18 cellular contexts compared by ENCODE assay signal in genomic region chr2:28618221-28619141, GRCh38.
DNase-seq lines count a peak whose midpoint lies in the region; ATAC-seq and TF ChIP-seq lines count a peak whose summit lies in the region.
"Had no signal": no experiment of that assay in that cellular context is flagged by ENCODE, and none has a peak within 500 bp of the region (broad histone marks: within the 10 kb centered on the region; RNA-seq: fewer than 3 reads in every experiment).

No MANE protein-coding gene starts in this region.

- H3K14ac ChIP-seq in H9 (ENCODE audit: insufficient read depth, low read length), result no peak overlapping the region

- no peak for ATAC-seq in CD4-positive, CD25-positive, alpha-beta regulatory T cell (ENCODE audit: low read depth in 2 of 2)
- ATAC-seq in central memory CD8-positive, alpha-beta T cell (replicated peaks; ENCODE audit: extremely low read depth, poor library complexity, severe bottlenecking), result no peak
- ATAC-seq in naive thymus-derived CD8-positive, alpha-beta T cell, result no peak
- ATAC-seq: K562, Panc1 had no signal

- no peaks in the 10 kb centered on the region for H3K36me3 ChIP-seq in CD4-positive, CD25-positive, alpha-beta regulatory T cell (ENCODE audit: control insufficient read depth, insufficient read depth, low read length)
- H3K36me3 ChIP-seq: brain microvascular endothelial cell, vagina had no signal

- H2AFZ ChIP-seq in H9 (ENCODE audit: low read length), result no peak overlapping the region

- H3K79me2 ChIP-seq in H9 (ENCODE audit: insufficient read depth, low read length), result no peaks in the 10 kb centered on the region

- H3K4me1 ChIP-seq in CD4-positive, CD25-positive, alpha-beta regulatory T cell (ENCODE audit: control insufficient read depth, insufficient read depth, low read length, poor library complexity, severe bottlenecking), result peaks cover 73% of the 10 kb centered on the region
- peaks cover 3% of the 10 kb centered on the region; the same call in 1 of the 2 replicates for H3K4me1 ChIP-seq in H9 (ENCODE audit: insufficient read depth, low read length)

- H2BK120ac ChIP-seq in H9 (ENCODE audit: low read depth, low read length, poor library complexity, severe bottlenecking), result no peak overlapping the region

- H3K27ac Mint-ChIP-seq in CD4-positive, CD25-positive, alpha-beta regulatory T cell, result peak overlapping the region; percentile 87 to 100 (median 100)
- H3K27ac Mint-ChIP-seq in H9, result peak overlapping the region in 2 of 3 experiments; percentile 30 to 60; a peak in 2 of 7 replicates
- H3K27ac Mint-ChIP-seq in central memory CD8-positive, alpha-beta T cell (ENCODE audit: low read depth), result peak overlapping the region; percentile 98
- peak overlapping the region; percentile 91 to 100 (median 98) for H3K27ac Mint-ChIP-seq in naive thymus-derived CD8-positive, alpha-beta T cell

- H3K4me1 Mint-ChIP-seq in CD4-positive, CD25-positive, alpha-beta regulatory T cell, result peaks cover 8 to 61% (median 37%) of the 10 kb centered on the region in 4 donors
- H3K4me1 Mint-ChIP-seq in H9, result peaks cover 23 to 25% of the 10 kb centered on the region in 2 experiments
- H3K4me1 Mint-ChIP-seq in central memory CD8-positive, alpha-beta T cell, result peaks cover 34% of the 10 kb centered on the region
- H3K4me1 Mint-ChIP-seq in naive thymus-derived CD8-positive, alpha-beta T cell, result peaks cover 38 to 66% (median 62%) of the 10 kb centered on the region in 4 donors

- no peaks in the 10 kb centered on the region for H4K20me1 ChIP-seq in H9 (ENCODE audit: control insufficient read depth, insufficient read depth, insufficient read length)

- no peaks in the 10 kb centered on the region for H3K9me3 Mint-ChIP-seq in CD4-positive, CD25-positive, alpha-beta regulatory T cell
- H3K9me3 Mint-ChIP-seq in H9, result no peaks in the 10 kb centered on the region
- H3K9me3 Mint-ChIP-seq in central memory CD8-positive, alpha-beta T cell, result no peaks in the 10 kb centered on the region
- no peaks in the 10 kb centered on the region for H3K9me3 Mint-ChIP-seq in naive thymus-derived CD8-positive, alpha-beta T cell

- no peak overlapping the region for H3K18ac ChIP-seq in H9 (ENCODE audit: insufficient read length, low read depth, low read length)

- no peak overlapping the region for H2AK5ac ChIP-seq in H9 (ENCODE audit: insufficient read length, low read length)

- no peak overlapping the region for H3K4me3 ChIP-seq in CD4-positive, CD25-positive, alpha-beta regulatory T cell (ENCODE audit: low read depth, low read length)
- H3K4me3 ChIP-seq: K562, vagina had no signal

- no peak overlapping the region for H4K5ac ChIP-seq in H9 (ENCODE audit: insufficient read length, low read depth, low read length)

- H3K56ac ChIP-seq in H9 (ENCODE audit: insufficient read length, low read depth, low read length), result no peak overlapping the region

- no peak overlapping the region for H2BK15ac ChIP-seq in H9 (ENCODE audit: low read depth, low read length)

- DNase-seq in CD4-positive, CD25-positive, alpha-beta regulatory T cell, result no peak
- DNase-seq in H9, result no peak
- no peak for DNase-seq in central memory CD8-positive, alpha-beta T cell (ENCODE audit: low spot score in 2 of 2)
- peak in 1 of 10 donors; percentile 27 for DNase-seq in naive thymus-derived CD8-positive, alpha-beta T cell
- DNase-seq in GM03348 (ENCODE audit: low spot score), result no peak
- no peak for DNase-seq in stimulated activated CD4-positive, alpha-beta T cell treated with anti-CD3 and anti-CD28 coated beads, Interleukin-2, amount 100 ng/mL, for 24 hours
- no peak for DNase-seq in OCI-M2 (lab: John Stamatoyannopoulos, UW; ENCODE audit: unreplicated experiment)
- DNase-seq in NOMO-1 treated with DMSO at 0.1 percent for 48 hours (lab: John Stamatoyannopoulos, UW; ENCODE audit: unreplicated experiment), result no peak
- DNase-seq: activated CD4-positive, alpha-beta T cell treated with anti-CD3 and anti-CD28 coated beads for 4 hours; brain microvascular endothelial cell; C1 segment of cervical spinal cord; effector memory CD4-positive, alpha-beta T cell; kidney glomerular epithelial cell; NCI-H1105; stimulated activated CD4-positive, alpha-beta T cell treated with anti-CD3 and anti-CD28 coated beads, Interleukin-1b, Interleukin-23, amount 100 ng/mL, for 48 hours had no signal

- H3K27me3 Mint-ChIP-seq in CD4-positive, CD25-positive, alpha-beta regulatory T cell, result no peaks in the 10 kb centered on the region
- H3K27me3 Mint-ChIP-seq in H9 (ENCODE audit: low read depth), result no peaks in the 10 kb centered on the region
- no peaks in the 10 kb centered on the region for H3K27me3 Mint-ChIP-seq in central memory CD8-positive, alpha-beta T cell
- no peaks in the 10 kb centered on the region for H3K27me3 Mint-ChIP-seq in naive thymus-derived CD8-positive, alpha-beta T cell

- H3K4me2 ChIP-seq in H9 (ENCODE audit: insufficient read depth, insufficient read length, low read length), result no peak overlapping the region

- no peak overlapping the region for H3K9ac ChIP-seq in H9 (ENCODE audit: extremely low read depth, insufficient read length, low read length)

- no peaks in the 10 kb centered on the region for H3K79me1 ChIP-seq in H9 (ENCODE audit: insufficient read depth, low read depth, low read length, poor library complexity, severe bottlenecking)

- H3K9me3 ChIP-seq in CD4-positive, CD25-positive, alpha-beta regulatory T cell (ENCODE audit: control insufficient read depth in 2 of 2, low read length in 2 of 2), result no peaks in the 10 kb centered on the region
- H3K9me3 ChIP-seq in H9 (ENCODE audit: control insufficient read depth, low read depth, low read length), result no peaks in the 10 kb centered on the region
- H3K9me3 ChIP-seq: vagina had no signal

- no peak overlapping the region for H3T11ph ChIP-seq in H9 (ENCODE audit: low read length)

- no CpG with 5 or more reads among the region's 12 CpGs for WGBS in H9 (ENCODE audit: extremely low coverage, insufficient read length, low lambda C conversion rate)

- H3K4ac ChIP-seq in H9 (ENCODE audit: low read depth, low read length), result no peak overlapping the region

- no peak overlapping the region for H4K91ac ChIP-seq in H9 (ENCODE audit: insufficient read length, low read depth, low read length)

- no peaks in the 10 kb centered on the region for H3K36me3 Mint-ChIP-seq in CD4-positive, CD25-positive, alpha-beta regulatory T cell
- H3K36me3 Mint-ChIP-seq in H9 (ENCODE audit: insufficient read depth in 1 of 3, low read depth in 3 of 3), result no peaks in the 10 kb centered on the region
- H3K36me3 Mint-ChIP-seq in central memory CD8-positive, alpha-beta T cell (ENCODE audit: insufficient read depth), result no peaks in the 10 kb centered on the region
- no peaks in the 10 kb centered on the region for H3K36me3 Mint-ChIP-seq in naive thymus-derived CD8-positive, alpha-beta T cell

- POLR2A ChIA-PET in naive thymus-derived CD8-positive, alpha-beta T cell (lab: Charles Lee), result interaction anchor here (0.8 to 1.4 kb wide), 5 partner anchors 8 to 133 kb away, joined by 3 to 4 read pairs (median 3); partner anchors contain the start of gene PPP1CB

- no peak overlapping the region for H2BK5ac ChIP-seq in H9 (ENCODE audit: insufficient read length, low read length)

- no peaks in the 10 kb centered on the region for H3K27me3 ChIP-seq in CD4-positive, CD25-positive, alpha-beta regulatory T cell (ENCODE audit: control insufficient read depth, insufficient read depth, low read length)
- H3K27me3 ChIP-seq in H9 (ENCODE audit: insufficient read depth, low read length), result no peaks in the 10 kb centered on the region
- H3K27me3 ChIP-seq: brain microvascular endothelial cell, vagina had no signal

- no peak overlapping the region for H3K23ac ChIP-seq in H9 (ENCODE audit: insufficient read length, low read depth, low read length)

- H3K27ac ChIP-seq in CD4-positive, CD25-positive, alpha-beta regulatory T cell (ENCODE audit: insufficient read depth, low read length, poor library complexity, severe bottlenecking), result no peak overlapping the region
- H3K27ac ChIP-seq in H9 (ENCODE audit: insufficient read length, low read depth, low read length), result no peak overlapping the region
- H3K27ac ChIP-seq: brain microvascular endothelial cell, vagina had no signal

- peak overlapping the region in 1 of 4 donors; percentile 17 for H3K4me3 Mint-ChIP-seq in CD4-positive, CD25-positive, alpha-beta regulatory T cell
- no peak overlapping the region for H3K4me3 Mint-ChIP-seq in H9
- no peak overlapping the region for H3K4me3 Mint-ChIP-seq in central memory CD8-positive, alpha-beta T cell
- H3K4me3 Mint-ChIP-seq in naive thymus-derived CD8-positive, alpha-beta T cell, result peak overlapping the region in 4 of 10 donors; percentile 14 to 73 (median 25)

- TF ChIP-seq CTCF in H9 (conservative IDR thresholded peaks at IDR 0.05), result no peak

- H4K8ac ChIP-seq in H9 (replicated peaks; ENCODE audit: insufficient read length, low read depth, low read length), result no peak overlapping the region

- no peak overlapping the region for H2BK12ac ChIP-seq in H9 (ENCODE audit: insufficient read length, low read depth, low read length)

- no peaks in the 10 kb centered on the region for H3K23me2 ChIP-seq in H9 (ENCODE audit: insufficient read length, low read depth, low read length, poor library complexity, severe bottlenecking)

- H2BK20ac ChIP-seq in H9 (ENCODE audit: low read depth, low read length, poor library complexity, severe bottlenecking), result no peak overlapping the region

Comparison
In these comparisons a context has a peak if more than half of its experiments do, and no peak if none do; other contexts are left out.
1. H3K27ac Mint-ChIP-seq: peak in every context shown above with its lines; median percentile 100 in CD4-positive, CD25-positive, alpha-beta regulatory T cell; 98 in naive thymus-derived CD8-positive, alpha-beta T cell; 98 in central memory CD8-positive, alpha-beta T cell; 45 in H9.